1 cellular context compared by ENCODE assay signal in the genomic region with DNA sequence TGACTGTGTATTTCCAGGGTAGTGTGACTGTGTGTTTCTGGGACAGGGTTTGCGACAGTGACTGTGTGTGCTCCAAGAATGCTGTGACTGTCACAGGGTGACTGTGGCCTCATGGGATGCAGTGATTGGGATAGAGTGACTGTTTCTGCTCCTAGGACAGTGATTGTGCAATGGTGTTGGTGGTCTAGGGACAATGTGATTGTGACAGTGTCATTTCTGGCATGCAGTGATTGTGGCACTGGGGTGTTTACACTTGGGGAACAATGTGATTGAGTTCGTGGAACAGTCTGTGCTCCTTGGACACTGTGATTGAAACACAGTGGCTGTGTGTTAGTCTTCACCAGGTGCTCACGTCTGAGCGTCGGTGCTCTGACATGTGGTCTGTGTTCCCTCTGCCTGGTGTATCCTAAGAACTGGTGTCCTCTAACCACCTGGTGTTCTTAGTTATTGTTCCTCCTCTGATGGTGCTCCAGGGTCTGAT.
TF ChIP-seq lines count a peak whose summit lies in the region.

No MANE protein-coding gene starts in this region.

TF ChIP-seq in K562, 482 proteins besides CTCF, POLR2A, EP300 and RAD21:
- TF ChIP-seq DMBX1 (CRISPR knock-in tag; IDR thresholded peaks at IDR 0.05; ENCODE audit: borderline replicate concordance) = no peak
- TF ChIP-seq RCOR1 (IDR thresholded peaks at IDR 0.05; ENCODE audit: borderline replicate concordance in 1 of 2, low read depth in 2 of 2, low read length in 2 of 2) = peak in 1 of 2 experiments; percentile 31; a peak in 1 of 4 replicates
- TF ChIP-seq, protein P1, sequence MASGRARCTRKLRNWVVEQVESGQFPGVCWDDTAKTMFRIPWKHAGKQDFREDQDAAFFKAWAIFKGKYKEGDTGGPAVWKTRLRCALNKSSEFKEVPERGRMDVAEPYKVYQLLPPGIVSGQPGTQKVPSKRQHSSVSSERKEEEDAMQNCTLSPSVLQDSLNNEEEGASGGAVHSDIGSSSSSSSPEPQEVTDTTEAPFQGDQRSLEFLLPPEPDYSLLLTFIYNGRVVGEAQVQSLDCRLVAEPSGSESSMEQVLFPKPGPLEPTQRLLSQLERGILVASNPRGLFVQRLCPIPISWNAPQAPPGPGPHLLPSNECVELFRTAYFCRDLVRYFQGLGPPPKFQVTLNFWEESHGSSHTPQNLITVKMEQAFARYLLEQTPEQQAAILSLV (tag; IDR thresholded peaks at IDR 0.05) = 0 out of 2 replicates have a peak, but pooled peaks have one; percentile 21
- peak; percentile 88 to 92 for TF ChIP-seq KDM1A (IDR thresholded peaks at IDR 0.05)
- TF ChIP-seq, protein P2, sequence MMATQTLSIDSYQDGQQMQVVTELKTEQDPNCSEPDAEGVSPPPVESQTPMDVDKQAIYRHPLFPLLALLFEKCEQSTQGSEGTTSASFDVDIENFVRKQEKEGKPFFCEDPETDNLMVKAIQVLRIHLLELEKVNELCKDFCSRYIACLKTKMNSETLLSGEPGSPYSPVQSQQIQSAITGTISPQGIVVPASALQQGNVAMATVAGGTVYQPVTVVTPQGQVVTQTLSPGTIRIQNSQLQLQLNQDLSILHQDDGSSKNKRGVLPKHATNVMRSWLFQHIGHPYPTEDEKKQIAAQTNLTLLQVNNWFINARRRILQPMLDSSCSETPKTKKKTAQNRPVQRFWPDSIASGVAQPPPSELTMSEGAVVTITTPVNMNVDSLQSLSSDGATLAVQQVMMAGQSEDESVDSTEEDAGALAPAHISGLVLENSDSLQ (IDR thresholded peaks at IDR 0.05) = 0 out of 2 replicates have a peak, but pooled peaks have one; percentile 15
- TF ChIP-seq FOXA3 (CRISPR knock-in tag; conservative IDR thresholded peaks at IDR 0.05 in 1 of 2, IDR thresholded peaks at IDR 0.05 in 1 of 2) = peak in 1 of 2 experiments; percentile 63; a peak in 1 of 4 replicates
- no peak for TF ChIP-seq ZNF431 (CRISPR knock-in tag; IDR thresholded peaks at IDR 0.05)
- TF ChIP-seq RB1 (IDR thresholded peaks at IDR 0.05; ENCODE audit: low read depth) = no peak
- TF ChIP-seq NFRKB (IDR thresholded peaks at IDR 0.05; ENCODE audit: low read depth) = no peak
- TF ChIP-seq KLF13 (tag; IDR thresholded peaks at IDR 0.05; ENCODE audit: borderline replicate concordance, low read depth) = no peak
- TF ChIP-seq, protein P3, sequence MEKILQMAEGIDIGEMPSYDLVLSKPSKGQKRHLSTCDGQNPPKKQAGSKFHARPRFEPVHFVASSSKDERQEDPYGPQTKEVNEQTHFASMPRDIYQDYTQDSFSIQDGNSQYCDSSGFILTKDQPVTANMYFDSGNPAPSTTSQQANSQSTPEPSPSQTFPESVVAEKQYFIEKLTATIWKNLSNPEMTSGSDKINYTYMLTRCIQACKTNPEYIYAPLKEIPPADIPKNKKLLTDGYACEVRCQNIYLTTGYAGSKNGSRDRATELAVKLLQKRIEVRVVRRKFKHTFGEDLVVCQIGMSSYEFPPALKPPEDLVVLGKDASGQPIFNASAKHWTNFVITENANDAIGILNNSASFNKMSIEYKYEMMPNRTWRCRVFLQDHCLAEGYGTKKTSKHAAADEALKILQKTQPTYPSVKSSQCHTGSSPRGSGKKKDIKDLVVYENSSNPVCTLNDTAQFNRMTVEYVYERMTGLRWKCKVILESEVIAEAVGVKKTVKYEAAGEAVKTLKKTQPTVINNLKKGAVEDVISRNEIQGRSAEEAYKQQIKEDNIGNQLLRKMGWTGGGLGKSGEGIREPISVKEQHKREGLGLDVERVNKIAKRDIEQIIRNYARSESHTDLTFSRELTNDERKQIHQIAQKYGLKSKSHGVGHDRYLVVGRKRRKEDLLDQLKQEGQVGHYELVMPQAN (IDR thresholded peaks at IDR 0.05; ENCODE audit: borderline replicate concordance) = 0 out of 2 replicates have a peak, but pooled peaks have one; percentile 33
- TF ChIP-seq HDAC2 (IDR thresholded peaks at IDR 0.05) = peak; percentile 55; the same call in 1 of the 2 replicates
- TF ChIP-seq, protein P4, sequence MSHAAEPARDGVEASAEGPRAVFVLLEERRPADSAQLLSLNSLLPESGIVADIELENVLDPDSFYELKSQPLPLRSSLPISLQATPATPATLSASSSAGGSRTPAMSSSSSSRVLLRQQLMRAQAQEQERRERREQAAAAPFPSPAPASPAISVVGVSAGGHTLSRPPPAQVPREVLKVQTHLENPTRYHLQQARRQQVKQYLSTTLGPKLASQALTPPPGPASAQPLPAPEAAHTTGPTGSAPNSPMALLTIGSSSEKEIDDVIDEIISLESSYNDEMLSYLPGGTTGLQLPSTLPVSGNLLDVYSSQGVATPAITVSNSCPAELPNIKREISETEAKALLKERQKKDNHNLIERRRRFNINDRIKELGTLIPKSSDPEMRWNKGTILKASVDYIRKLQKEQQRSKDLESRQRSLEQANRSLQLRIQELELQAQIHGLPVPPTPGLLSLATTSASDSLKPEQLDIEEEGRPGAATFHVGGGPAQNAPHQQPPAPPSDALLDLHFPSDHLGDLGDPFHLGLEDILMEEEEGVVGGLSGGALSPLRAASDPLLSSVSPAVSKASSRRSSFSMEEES (CRISPR knock-in tag; IDR thresholded peaks at IDR 0.05) = no peak
- no peak for TF ChIP-seq ESRRB (CRISPR knock-in tag; IDR thresholded peaks at IDR 0.05; ENCODE audit: borderline replicate concordance)
- peak; percentile 87; the same call in 1 of the 2 replicates for TF ChIP-seq PHF21A (IDR thresholded peaks at IDR 0.05; ENCODE audit: borderline replicate concordance, low read depth)
- no peak for TF ChIP-seq HSF4 (CRISPR knock-in tag; IDR thresholded peaks at IDR 0.05; ENCODE audit: borderline replicate concordance)
- 0 out of 2 replicates have a peak, but pooled peaks have one; percentile 8 for TF ChIP-seq SMARCA5 (IDR thresholded peaks at IDR 0.05)
- TF ChIP-seq TEAD1 (CRISPR knock-in tag; IDR thresholded peaks at IDR 0.05) = 0 out of 4 replicates have a peak, but pooled peaks of 1 of the 2 experiments have one; percentile 57
- TF ChIP-seq CBFA2T2 (conservative IDR thresholded peaks at IDR 0.05) = no peak
- TF ChIP-seq, protein P5, sequence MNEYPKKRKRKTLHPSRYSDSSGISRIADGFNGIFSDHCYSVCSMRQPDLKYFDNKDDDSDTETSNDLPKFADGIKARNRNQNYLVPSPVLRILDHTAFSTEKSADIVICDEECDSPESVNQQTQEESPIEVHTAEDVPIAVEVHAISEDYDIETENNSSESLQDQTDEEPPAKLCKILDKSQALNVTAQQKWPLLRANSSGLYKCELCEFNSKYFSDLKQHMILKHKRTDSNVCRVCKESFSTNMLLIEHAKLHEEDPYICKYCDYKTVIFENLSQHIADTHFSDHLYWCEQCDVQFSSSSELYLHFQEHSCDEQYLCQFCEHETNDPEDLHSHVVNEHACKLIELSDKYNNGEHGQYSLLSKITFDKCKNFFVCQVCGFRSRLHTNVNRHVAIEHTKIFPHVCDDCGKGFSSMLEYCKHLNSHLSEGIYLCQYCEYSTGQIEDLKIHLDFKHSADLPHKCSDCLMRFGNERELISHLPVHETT (CRISPR knock-in tag; conservative IDR thresholded peaks at IDR 0.05 in 1 of 2, IDR thresholded peaks at IDR 0.05 in 1 of 2) = no peak
- TF ChIP-seq ZNF23 (CRISPR knock-in tag; IDR thresholded peaks at IDR 0.05) = no peak
- TF ChIP-seq, protein P6, sequence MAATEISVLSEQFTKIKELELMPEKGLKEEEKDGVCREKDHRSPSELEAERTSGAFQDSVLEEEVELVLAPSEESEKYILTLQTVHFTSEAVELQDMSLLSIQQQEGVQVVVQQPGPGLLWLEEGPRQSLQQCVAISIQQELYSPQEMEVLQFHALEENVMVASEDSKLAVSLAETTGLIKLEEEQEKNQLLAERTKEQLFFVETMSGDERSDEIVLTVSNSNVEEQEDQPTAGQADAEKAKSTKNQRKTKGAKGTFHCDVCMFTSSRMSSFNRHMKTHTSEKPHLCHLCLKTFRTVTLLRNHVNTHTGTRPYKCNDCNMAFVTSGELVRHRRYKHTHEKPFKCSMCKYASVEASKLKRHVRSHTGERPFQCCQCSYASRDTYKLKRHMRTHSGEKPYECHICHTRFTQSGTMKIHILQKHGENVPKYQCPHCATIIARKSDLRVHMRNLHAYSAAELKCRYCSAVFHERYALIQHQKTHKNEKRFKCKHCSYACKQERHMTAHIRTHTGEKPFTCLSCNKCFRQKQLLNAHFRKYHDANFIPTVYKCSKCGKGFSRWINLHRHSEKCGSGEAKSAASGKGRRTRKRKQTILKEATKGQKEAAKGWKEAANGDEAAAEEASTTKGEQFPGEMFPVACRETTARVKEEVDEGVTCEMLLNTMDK (IDR thresholded peaks at IDR 0.05; ENCODE audit: borderline replicate concordance, insufficient read depth, low read depth, low read length, poor library complexity, severe bottlenecking) = no peak
- no peak for TF ChIP-seq EP400 (IDR thresholded peaks at IDR 0.05)
- TF ChIP-seq NFXL1 (CRISPR knock-in tag; IDR thresholded peaks at IDR 0.05) = no peak
- peak; percentile 96 for TF ChIP-seq CEBPB (tag; IDR thresholded peaks at IDR 0.05)
- TF ChIP-seq DACH1 (IDR thresholded peaks at IDR 0.05; ENCODE audit: partially characterized antibody) = peak; percentile 13
- TF ChIP-seq, protein P7, sequence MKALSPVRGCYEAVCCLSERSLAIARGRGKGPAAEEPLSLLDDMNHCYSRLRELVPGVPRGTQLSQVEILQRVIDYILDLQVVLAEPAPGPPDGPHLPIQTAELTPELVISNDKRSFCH (CRISPR knock-in tag; IDR thresholded peaks at IDR 0.05) = no peak
- TF ChIP-seq, protein P7 (tag; IDR thresholded peaks at IDR 0.05) = 0 out of 2 replicates have a peak, but pooled peaks have one; percentile 31
- TF ChIP-seq, protein P8, sequence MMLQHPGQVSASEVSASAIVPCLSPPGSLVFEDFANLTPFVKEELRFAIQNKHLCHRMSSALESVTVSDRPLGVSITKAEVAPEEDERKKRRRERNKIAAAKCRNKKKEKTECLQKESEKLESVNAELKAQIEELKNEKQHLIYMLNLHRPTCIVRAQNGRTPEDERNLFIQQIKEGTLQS (IDR thresholded peaks at IDR 0.05) = 0 out of 2 replicates have a peak, but pooled peaks have one; percentile 7
- TF ChIP-seq, protein P8 (CRISPR knock-in tag; conservative IDR thresholded peaks at IDR 0.05) = no peak
- TF ChIP-seq, protein P9, sequence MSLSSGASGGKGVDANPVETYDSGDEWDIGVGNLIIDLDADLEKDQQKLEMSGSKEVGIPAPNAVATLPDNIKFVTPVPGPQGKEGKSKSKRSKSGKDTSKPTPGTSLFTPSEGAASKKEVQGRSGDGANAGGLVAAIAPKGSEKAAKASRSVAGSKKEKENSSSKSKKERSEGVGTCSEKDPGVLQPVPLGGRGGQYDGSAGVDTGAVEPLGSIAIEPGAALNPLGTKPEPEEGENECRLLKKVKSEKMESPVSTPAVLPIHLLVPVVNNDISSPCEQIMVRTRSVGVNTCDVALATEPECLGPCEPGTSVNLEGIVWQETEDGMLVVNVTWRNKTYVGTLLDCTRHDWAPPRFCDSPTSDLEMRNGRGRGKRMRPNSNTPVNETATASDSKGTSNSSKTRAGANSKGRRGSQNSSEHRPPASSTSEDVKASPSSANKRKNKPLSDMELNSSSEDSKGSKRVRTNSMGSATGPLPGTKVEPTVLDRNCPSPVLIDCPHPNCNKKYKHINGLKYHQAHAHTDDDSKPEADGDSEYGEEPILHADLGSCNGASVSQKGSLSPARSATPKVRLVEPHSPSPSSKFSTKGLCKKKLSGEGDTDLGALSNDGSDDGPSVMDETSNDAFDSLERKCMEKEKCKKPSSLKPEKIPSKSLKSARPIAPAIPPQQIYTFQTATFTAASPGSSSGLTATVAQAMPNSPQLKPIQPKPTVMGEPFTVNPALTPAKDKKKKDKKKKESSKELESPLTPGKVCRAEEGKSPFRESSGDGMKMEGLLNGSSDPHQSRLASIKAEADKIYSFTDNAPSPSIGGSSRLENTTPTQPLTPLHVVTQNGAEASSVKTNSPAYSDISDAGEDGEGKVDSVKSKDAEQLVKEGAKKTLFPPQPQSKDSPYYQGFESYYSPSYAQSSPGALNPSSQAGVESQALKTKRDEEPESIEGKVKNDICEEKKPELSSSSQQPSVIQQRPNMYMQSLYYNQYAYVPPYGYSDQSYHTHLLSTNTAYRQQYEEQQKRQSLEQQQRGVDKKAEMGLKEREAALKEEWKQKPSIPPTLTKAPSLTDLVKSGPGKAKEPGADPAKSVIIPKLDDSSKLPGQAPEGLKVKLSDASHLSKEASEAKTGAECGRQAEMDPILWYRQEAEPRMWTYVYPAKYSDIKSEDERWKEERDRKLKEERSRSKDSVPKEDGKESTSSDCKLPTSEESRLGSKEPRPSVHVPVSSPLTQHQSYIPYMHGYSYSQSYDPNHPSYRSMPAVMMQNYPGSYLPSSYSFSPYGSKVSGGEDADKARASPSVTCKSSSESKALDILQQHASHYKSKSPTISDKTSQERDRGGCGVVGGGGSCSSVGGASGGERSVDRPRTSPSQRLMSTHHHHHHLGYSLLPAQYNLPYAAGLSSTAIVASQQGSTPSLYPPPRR (CRISPR knock-in tag; IDR thresholded peaks at IDR 0.05; ENCODE audit: borderline replicate concordance) = no peak
- TF ChIP-seq CHCHD3 (CRISPR knock-in tag; IDR thresholded peaks at IDR 0.05) = no peak
- TF ChIP-seq CEBPG (CRISPR knock-in tag; IDR thresholded peaks at IDR 0.05) = peak; percentile 81
- peak; percentile 35 to 71; a peak in 3 of 4 replicates for TF ChIP-seq CEBPG (tag; conservative IDR thresholded peaks at IDR 0.05 in 1 of 2, IDR thresholded peaks at IDR 0.05 in 1 of 2)
- peak in 1 of 2 experiments; percentile 80; a peak in 2 of 4 replicates for TF ChIP-seq HDAC1 (IDR thresholded peaks at IDR 0.05)
- TF ChIP-seq ZNF263 (CRISPR knock-in tag; IDR thresholded peaks at IDR 0.05; ENCODE audit: borderline replicate concordance) = peak; percentile 91
